In genomic region chr20:63022501-63022900, GRCh38 we compare ENCODE assay signal across 20 cellular contexts. TPM values are rescaled to one million over a fixed set of nuclear protein-coding genes. Genes with fewer than 3 reads are reported as not detected.
"Had no signal": no experiment of that assay in that cellular context is flagged by ENCODE, and none has a peak within 500 bp of the region (broad histone marks: within the 10 kb centered on the region; RNA-seq: fewer than 3 reads in every experiment).

No MANE protein-coding gene starts in this region.

- H3K4me1 ChIP-seq: psoas muscle had no signal

- H3K9me3 Mint-ChIP-seq: activated naive CD4-positive, alpha-beta T cell treated with anti-CD3 and anti-CD28 coated beads, Interleukin-2, amount 50 U/mL, for 24 hours; activated T-cell treated with anti-CD3 and anti-CD28 coated beads, Interleukin-2, amount 50 U/mL, for 4 hours; neural crest cell; T-helper 1 cell treated with Interleukin-12 subunit alpha and Interleukin-12 subunit beta and Interleukin-4 antibody, amounts not matched to agents 30 μg/mL and 1 μg/mL, for 36 hours had no signal

- H3K9me3 ChIP-seq: psoas muscle had no signal

- DNase-seq: activated CD4-positive, alpha-beta T cell treated with anti-CD3 and anti-CD28 coated beads, Interleukin-2, amount 50 U/mL, for 1 hour; activated CD8-positive, alpha-beta memory T cell treated with anti-CD3 and anti-CD28 coated beads, Interleukin-2, amount 50 U/mL, for 4 hours; activated effector memory CD4-positive, alpha-beta T cell treated with Interleukin-2 at 50 U/mL for 16 hours; activated T-cell treated with anti-CD3 and anti-CD28 coated beads, Interleukin-2, amount 50 U/mL, for 4 hours; endodermal cell; foreskin fibroblast; hippocampal formation; sigmoid colon; stimulated activated naive B cell treated with anti-CD40 and anti-IgM and Interleukin-4, amounts not matched to agents 10 μg/mL and 1 μg/mL and 100 μg/mL, for 72 hours had no signal

- H3K27ac ChIP-seq: cardiac muscle cell, dorsolateral prefrontal cortex, epithelial cell of prostate, psoas muscle, sigmoid colon had no signal

- H3K4me3 ChIP-seq: cardiac muscle cell, dorsolateral prefrontal cortex, psoas muscle, sigmoid colon had no signal

- H3K4me3 Mint-ChIP-seq: activated naive CD4-positive, alpha-beta T cell treated with anti-CD3 and anti-CD28 coated beads, Interleukin-2, amount 50 U/mL, for 24 hours; activated T-cell treated with anti-CD3 and anti-CD28 coated beads, Interleukin-2, amount 50 U/mL, for 4 hours; endodermal cell; neural crest cell; stimulated activated naive B cell treated with anti-CD40 and anti-IgM and Interleukin-4, amounts not matched to agents 10 μg/mL and 1 μg/mL and 100 μg/mL, for 72 hours; T-helper 1 cell treated with Interleukin-12 subunit alpha and Interleukin-12 subunit beta and Interleukin-4 antibody, amounts not matched to agents 30 μg/mL and 1 μg/mL, for 36 hours had no signal

- H3K4me1 Mint-ChIP-seq: activated naive CD4-positive, alpha-beta T cell treated with anti-CD3 and anti-CD28 coated beads, Interleukin-2, amount 50 U/mL, for 24 hours; endodermal cell had no signal

- H3K36me3 ChIP-seq: cardiac muscle cell, sigmoid colon had no signal

- ATAC-seq: activated CD4-positive, CD25-positive, alpha-beta regulatory T cell treated with anti-CD3 and anti-CD28 coated beads, Interleukin-2, amount 50 U/mL, for 24 hours; activated T-cell treated with anti-CD3 and anti-CD28 coated beads, Interleukin-2, amount 50 U/mL, for 4 hours; psoas muscle; stimulated activated naive B cell treated with anti-CD40 and anti-IgM and Interleukin-4, amounts not matched to agents 10 μg/mL and 1 μg/mL and 100 μg/mL, for 72 hours had no signal

- H3K27ac Mint-ChIP-seq: activated naive CD4-positive, alpha-beta T cell treated with anti-CD3 and anti-CD28 coated beads, Interleukin-2, amount 50 U/mL, for 24 hours; endodermal cell; stimulated activated naive B cell treated with anti-CD40 and anti-IgM and Interleukin-4, amounts not matched to agents 10 μg/mL and 1 μg/mL and 100 μg/mL, for 72 hours; T-helper 1 cell treated with Interleukin-12 subunit alpha and Interleukin-12 subunit beta and Interleukin-4 antibody, amounts not matched to agents 30 μg/mL and 1 μg/mL, for 36 hours had no signal

- H3K36me3 Mint-ChIP-seq: activated naive CD4-positive, alpha-beta T cell treated with anti-CD3 and anti-CD28 coated beads, Interleukin-2, amount 50 U/mL, for 24 hours had no signal

RNA-seq across cellular contexts. Expression of gene BHLHE23, which starts 15.7 kb away (rescaled TPM):
- total RNA-seq: activated T-cell treated with anti-CD3 and anti-CD28 coated beads, Interleukin-2, amount 50 U/mL, for 4 hours; cardiac muscle cell; dorsolateral prefrontal cortex; endodermal cell; glomerular endothelial cell; neural crest cell; osteocyte; psoas muscle; sigmoid colon had no signal
- polyA plus RNA-seq: cardiac muscle cell, psoas muscle, sigmoid colon, urinary bladder had no signal
